In genomic region chr19:9456018-9456689, GRCh38 we compare ENCODE assay signal across 1 cellular context.
TF ChIP-seq lines count a peak whose summit lies in the region.

No MANE protein-coding gene starts in this region.

TF ChIP-seq in SK-N-SH, 30 proteins besides CTCF, POLR2A, EP300 and RAD21 (continued from another document):
- TF ChIP-seq REST (IDR thresholded peaks at IDR 0.05; ENCODE audit: low read depth, low read length): no peak
